ENCODE assay signal across 8 cellular contexts in genomic region chr11:28087693-28088092, GRCh38. TPM values are rescaled to one million over a fixed set of nuclear protein-coding genes. Genes with fewer than 3 reads are reported as not detected.
A peak's percentile ranks its signal among the peaks of the same experiment; 100 is the strongest.
DNase-seq lines count a peak whose midpoint lies in the region; ATAC-seq, FAIRE-seq and TF ChIP-seq lines count a peak whose summit lies in the region.
"Not testable (repeated sequence)": the region's sequence is repeated elsewhere in the genome, so short reads cannot be mapped to it uniquely, and the experiment has no call there.

No MANE protein-coding gene starts in this region.

- peaks cover 31% of the 10 kb centered on the region for H3K36me3 Mint-ChIP-seq in HFFc6 (ENCODE audit: low read depth)
- not testable (repeated sequence) for H3K36me3 Mint-ChIP-seq in astrocyte (ENCODE audit: low read depth, unreplicated experiment)

- H3K27me3 Mint-ChIP-seq in HFFc6 (ENCODE audit: insufficient read depth); astrocyte (ENCODE audit: low read depth, unreplicated experiment): not testable (repeated sequence)

- not testable (repeated sequence) for ATAC-seq in RWPE2 (ENCODE audit: low read depth)

- H3K4me3 ChIP-seq in ACC112 (ENCODE audit: low read depth, low read length); GM23248; RWPE2 (ENCODE audit: severe bottlenecking); astrocyte (ENCODE audit: insufficient read depth, low read depth, low read length); fibroblast of lung (replicated peaks in 1 of 4; ENCODE audit: control extremely low read depth in 1 of 4, insufficient read depth in 1 of 4, low read depth in 3 of 4, low read length in 4 of 4): not testable (repeated sequence)

- FAIRE-seq in astrocyte (lab: Jason Lieb, UNC), result not testable (repeated sequence)

- H3K4me1 ChIP-seq in ACC112 (ENCODE audit: control insufficient read depth, insufficient read depth, low read length, unreplicated experiment) (peaks cover 26% of the 10 kb centered on the region), GM23248 (ENCODE audit: insufficient read depth) (peaks cover 41% of the 10 kb centered on the region), RWPE2 (ENCODE audit: insufficient read depth, poor library complexity, severe bottlenecking) (peaks cover 45% of the 10 kb centered on the region), astrocyte (ENCODE audit: insufficient read depth, low read length) (peaks cover 10% of the 10 kb centered on the region)
- not testable (repeated sequence) for H3K4me1 ChIP-seq in fibroblast of lung (ENCODE audit: control insufficient read depth, extremely low read depth, insufficient read depth, low read length)

- peak overlapping the region; percentile 81 for H3K27ac Mint-ChIP-seq in HFFc6
- H3K27ac Mint-ChIP-seq in astrocyte (ENCODE audit: unreplicated experiment), result not testable (repeated sequence)

- H4K20me1 ChIP-seq in GM23248 (ENCODE audit: insufficient read depth); astrocyte (ENCODE audit: insufficient read depth, low read length); fibroblast of lung (ENCODE audit: control insufficient read depth, extremely low read depth, insufficient read depth, low read length): not testable (repeated sequence)

- H3K27me3 ChIP-seq in ACC112 (ENCODE audit: insufficient read depth, low read length); GM23248 (replicated peaks; ENCODE audit: insufficient read depth); RWPE2 (ENCODE audit: insufficient read depth, poor library complexity, severe bottlenecking); astrocyte (ENCODE audit: insufficient read depth, low read length); fibroblast of lung (ENCODE audit: control insufficient read depth, insufficient read depth, low read length): not testable (repeated sequence)

- not testable (repeated sequence) for H3K9me3 Mint-ChIP-seq in HFFc6; astrocyte (ENCODE audit: unreplicated experiment)

- H3K9me2 ChIP-seq in GM23248 (ENCODE audit: insufficient read depth), result not testable (repeated sequence)

- H3K9ac ChIP-seq in GM23248; astrocyte (ENCODE audit: low read length); fibroblast of lung (ENCODE audit: insufficient read depth, low read length): not testable (repeated sequence)

- peak; percentile 58 for DNase-seq in EL
- DNase-seq in GM23248, result peak; percentile 20
- peak; percentile 30 for DNase-seq in HFFc6
- DNase-seq in M059J (ENCODE audit: low read depth), result peak; percentile 46
- not testable (repeated sequence) for DNase-seq in RWPE2 (ENCODE audit: low spot score); astrocyte (ENCODE audit: low read depth); fibroblast of lung (ENCODE audit: low read depth in 2 of 2)

- peak overlapping the region; percentile 12 for H3K27ac ChIP-seq in ACC112 (ENCODE audit: low read depth, low read length)
- peak overlapping the region; percentile 64; the same call in 1 of the 2 replicates for H3K27ac ChIP-seq in GM23248
- H3K27ac ChIP-seq in RWPE2 (ENCODE audit: poor library complexity, severe bottlenecking), result peak overlapping the region; percentile 74
- peak overlapping the region; percentile 71 for H3K27ac ChIP-seq in astrocyte (ENCODE audit: low read depth, low read length)
- H3K27ac ChIP-seq in fibroblast of lung (ENCODE audit: insufficient read depth, low read length), result peak overlapping the region; percentile 46

- peaks cover 60% of the 10 kb centered on the region for H3K4me1 Mint-ChIP-seq in HFFc6 (ENCODE audit: low read depth)
- not testable (repeated sequence) for H3K4me1 Mint-ChIP-seq in astrocyte (ENCODE audit: low read depth, unreplicated experiment)

- peak overlapping the region; percentile 1 for H3K4me2 ChIP-seq in GM23248 (ENCODE audit: unreplicated experiment)
- not testable (repeated sequence) for H3K4me2 ChIP-seq in astrocyte (ENCODE audit: low read length); fibroblast of lung (ENCODE audit: extremely low read depth, insufficient read depth, low read length)

- not testable (repeated sequence) for H2AFZ ChIP-seq in ACC112 (ENCODE audit: low read length, unreplicated experiment); GM23248; astrocyte (ENCODE audit: low read depth, low read length); fibroblast of lung (ENCODE audit: low read length)

- H3F3A ChIP-seq in GM23248 (ENCODE audit: insufficient read depth), result peaks cover 25% of the 10 kb centered on the region; the same call in 1 of the 2 replicates

- not testable (repeated sequence) for H3K79me2 ChIP-seq in ACC112 (ENCODE audit: control insufficient read depth, insufficient read depth, low read length, unreplicated experiment); GM23248 (ENCODE audit: insufficient read depth); astrocyte (ENCODE audit: insufficient read depth, low read length); fibroblast of lung (ENCODE audit: control insufficient read depth, insufficient read depth, low read length)

- not testable (repeated sequence) for H3K9me3 ChIP-seq in GM23248 (ENCODE audit: low read depth); RWPE2 (ENCODE audit: severe bottlenecking); astrocyte (ENCODE audit: insufficient read depth, low read depth, low read length); fibroblast of lung (ENCODE audit: control insufficient read depth, insufficient read depth, low read depth, low read length)

- not testable (repeated sequence) for H3K36me3 ChIP-seq in ACC112 (ENCODE audit: insufficient read depth, low read length); GM23248 (ENCODE audit: low read depth); astrocyte (ENCODE audit: insufficient read depth, low read length); fibroblast of lung (ENCODE audit: control insufficient read depth, insufficient read depth, low read length)
- peaks cover 81% of the 10 kb centered on the region for H3K36me3 ChIP-seq in RWPE2 (ENCODE audit: low read depth)

- TF ChIP-seq CTCF in HFFc6 (IDR thresholded peaks at IDR 0.05); RWPE2 (IDR thresholded peaks at IDR 0.05; ENCODE audit: poor library complexity, severe bottlenecking); astrocyte (IDR thresholded peaks at IDR 0.05; ENCODE audit: insufficient read depth, low read depth, low read length); fibroblast of lung (conservative IDR thresholded peaks at IDR 0.05 in 1 of 2, IDR thresholded peaks at IDR 0.05 in 1 of 2; ENCODE audit: low read depth in 1 of 2, low read length in 2 of 2): not testable (repeated sequence)

- 10 to 26% methylated on average over 3 of the region's 3 CpGs for WGBS in GM23248 (ENCODE audit: low coverage in 1 of 2, low lambda C conversion rate in 2 of 2, missing lambda C conversion rate in 2 of 2), 2 experiments

- in situ Hi-C loops in GM23248 (cut with MboI), result not testable (repeated sequence)

- peak overlapping the region; percentile 56 for H3K4me3 Mint-ChIP-seq in HFFc6
- H3K4me3 Mint-ChIP-seq in astrocyte (ENCODE audit: unreplicated experiment), result not testable (repeated sequence)

RNA-seq across cellular contexts. Expression of gene KIF18A, which starts 20.3 kb away (rescaled TPM):
- 7.8 and 12.5 TPM in 2 replicates for total RNA-seq in GM23248 (2014; rRNA removed; shearing (Covaris generic))
- polyA plus RNA-seq in GM23248 (2016; fragmentation: Nextera tagmentation; extraction: Ambion mirVana) (8.7 and 9.1 TPM in 2 replicates), fibroblast of lung (5.8 and 14.2 TPM in 2 replicates)
- 10 to 100 TPM; 13.1 to 25.4 (median 22.4) TPM for total RNA-seq in HFFc6 (2021; fragmentation: NEBNext Ultra II Directional; extraction: Animal tissue kit (Norgen Biotek cat#: 25700))
- 36.2 and 43.7 TPM in 2 replicates for total RNA-seq in M059J (2014; rRNA removed; shearing (Covaris generic))
- total RNA-seq in astrocyte (2.5 and 3.8 TPM in 2 replicates), fibroblast of lung (4.9 and 12.6 TPM in 2 replicates)
- polyA plus RNA-seq in fibroblast of lung (2012), result 3.8 and 7.9 TPM in 2 replicates
- 4.2 TPM in 1 of 2 replicates, not detected in the other for polyA minus RNA-seq in fibroblast of lung (ENCODE audit: low replicate concordance)

RNA-seq across cellular contexts. Expression of gene METTL15, which starts 20.5 kb away (rescaled TPM):
- 11.0 and 15.9 TPM in 2 replicates for total RNA-seq in GM23248 (2014; rRNA removed; shearing (Covaris generic))
- polyA plus RNA-seq in GM23248 (2016; fragmentation: Nextera tagmentation; extraction: Ambion mirVana) (11.1 and 13.1 TPM in 2 replicates), fibroblast of lung (8.8 and 9.9 TPM in 2 replicates)
- 10 to 100 TPM; 11.0 to 14.1 (median 12.4) TPM for total RNA-seq in HFFc6 (2021; fragmentation: NEBNext Ultra II Directional; extraction: Animal tissue kit (Norgen Biotek cat#: 25700))
- 14.6 and 17.0 TPM in 2 replicates for total RNA-seq in M059J (2014; rRNA removed; shearing (Covaris generic))
- total RNA-seq in astrocyte (10.8 and 13.7 TPM in 2 replicates), fibroblast of lung (20.5 and 28.4 TPM in 2 replicates)
- polyA plus RNA-seq in fibroblast of lung (2012), result 5.3 and 7.3 TPM in 2 replicates
- 3.2 and 4.5 TPM in 2 replicates for polyA minus RNA-seq in fibroblast of lung (ENCODE audit: low replicate concordance)

Comparison
In these comparisons a context has a peak if more than half of its experiments do, and no peak if none do; other contexts are left out.
1. H3K27ac ChIP-seq: peak in every context shown above with its lines; median percentile 74 in RWPE2; 71 in astrocyte; 64 in GM23248; 46 in fibroblast of lung; 12 in ACC112.